Comparison of ENCODE assay signal across 23 cellular contexts in the genomic region with DNA sequence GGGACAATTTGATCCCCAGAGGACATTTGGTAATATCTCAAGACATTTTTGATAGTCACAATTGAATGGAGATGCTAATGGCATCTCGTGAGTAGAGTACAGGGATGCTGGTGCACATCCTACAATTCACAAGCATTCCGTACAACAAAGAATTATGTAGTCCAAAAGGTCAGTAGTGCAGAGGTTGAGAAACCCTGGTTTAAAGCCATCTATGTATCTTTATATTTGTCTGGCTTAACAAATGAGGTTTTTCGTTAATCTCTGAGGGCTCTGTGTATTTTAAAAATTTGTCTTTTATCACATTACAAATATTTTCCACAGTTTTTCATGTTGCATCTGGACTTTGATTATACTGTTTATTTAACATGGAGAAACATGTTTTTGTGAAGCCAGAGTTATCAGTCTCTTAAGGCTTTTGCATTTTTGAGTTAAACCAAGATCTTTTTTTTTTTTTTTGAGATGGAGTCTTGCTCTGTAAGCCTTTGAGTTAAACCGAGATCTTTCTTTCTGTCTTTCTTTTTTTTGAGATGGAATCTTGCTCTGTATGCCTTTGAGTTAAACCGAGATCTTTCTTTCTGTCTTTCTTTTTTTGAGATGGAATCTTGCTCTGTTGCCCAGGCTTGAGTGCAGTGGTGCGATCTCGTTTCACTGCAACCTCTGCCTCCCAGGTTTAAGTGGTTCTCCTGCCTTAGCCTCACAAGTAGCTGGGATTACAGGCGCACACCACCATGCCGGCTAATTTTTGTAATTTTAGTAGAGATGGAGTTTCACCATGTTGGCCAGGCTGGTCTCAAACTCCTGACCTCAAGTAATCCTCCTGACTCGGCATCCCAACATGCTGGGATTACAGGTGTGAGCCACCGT. TPM values are rescaled to one million over a fixed set of nuclear protein-coding genes. Genes with fewer than 3 reads are reported as not detected.
DNase-seq lines count a peak whose midpoint lies in the region; ATAC-seq, FAIRE-seq and TF ChIP-seq lines count a peak whose summit lies in the region.
"Had no signal": no experiment of that assay in that cellular context is flagged by ENCODE, and none has a peak within 500 bp of the region (broad histone marks: within the 10 kb centered on the region; RNA-seq: fewer than 3 reads in every experiment).

No MANE protein-coding gene starts in this region.

- peak overlapping the region; percentile 51 for H3K27ac Mint-ChIP-seq in CD4-positive, alpha-beta T cell
- peak overlapping the region in 1 of 7 donors; percentile 41 for H3K27ac Mint-ChIP-seq in CD4-positive, alpha-beta memory T cell
- H3K27ac Mint-ChIP-seq: activated T-cell treated with anti-CD3 and anti-CD28 coated beads, Interleukin-2, amount 50 U/mL, for 24 hours; dendritic cell treated with granulocyte-macrophage colony-stimulating factor and Interleukin-4, amounts not matched to agents 40 ng/mL and 50 ng/mL, for 4 days had no signal

- H3K27ac ChIP-seq in CD4-positive, alpha-beta T cell (ENCODE audit: low read depth, low read length): no peak overlapping the region
- H3K27ac ChIP-seq in OCI-LY1 (ENCODE audit: low read depth, low read length, poor library complexity, severe bottlenecking) (peak overlapping the region; percentile 82), small intestine (ENCODE audit: low read depth in 1 of 2, low read length in 1 of 2) (no peak overlapping the region)
- no peak overlapping the region for H3K27ac ChIP-seq in CD4-positive, alpha-beta memory T cell (ENCODE audit: low read depth, low read length)

- H3K4me1 ChIP-seq in OCI-LY1 (ENCODE audit: insufficient read depth, low read length, severe bottlenecking) (peaks cover 70% of the 10 kb centered on the region), small intestine (ENCODE audit: control insufficient read depth in 2 of 2, insufficient read depth in 1 of 2, low read depth in 1 of 2, low read length in 1 of 2) (peaks cover 0 to 5% of the 10 kb centered on the region in 2 donors)
- H3K4me1 ChIP-seq in CD4-positive, alpha-beta memory T cell (ENCODE audit: insufficient read depth, low read length): peaks cover 19% of the 10 kb centered on the region

- CTCF ChIA-PET in CD4-positive, alpha-beta T cell (lab: Charles Lee): no interaction called here
- CTCF ChIA-PET in CD4-positive, alpha-beta memory T cell (lab: Charles Lee; ENCODE audit: partially characterized antibody): no interaction called here

- no peaks in the 10 kb centered on the region for H3K9me3 Mint-ChIP-seq in CD4-positive, alpha-beta T cell
- H3K9me3 Mint-ChIP-seq in CD4-positive, alpha-beta memory T cell: no peaks in the 10 kb centered on the region
- H3K9me3 Mint-ChIP-seq: activated T-cell treated with anti-CD3 and anti-CD28 coated beads, Interleukin-2, amount 50 U/mL, for 24 hours; dendritic cell treated with granulocyte-macrophage colony-stimulating factor and Interleukin-4, amounts not matched to agents 40 ng/mL and 50 ng/mL, for 4 days; natural killer cell treated with Interleukin-12 subunit alpha and Interleukin-12 subunit beta and Interleukin-15 and Interleukin-18, amount 100 ng/mL, for 72 hours had no signal

- peaks cover 58% of the 10 kb centered on the region for H3K4me1 Mint-ChIP-seq in CD4-positive, alpha-beta T cell (ENCODE audit: low read depth)
- H3K4me1 Mint-ChIP-seq in CD4-positive, alpha-beta memory T cell: peaks cover 22 to 55% (median 37%) of the 10 kb centered on the region in 4 donors

- POLR2A ChIA-PET in CD4-positive, alpha-beta T cell (lab: Charles Lee): no interaction called here
- POLR2A ChIA-PET in CD4-positive, alpha-beta memory T cell (lab: Charles Lee; ENCODE audit: partially characterized antibody): no interaction called here

- H3K4me3 Mint-ChIP-seq in CD4-positive, alpha-beta T cell: peak overlapping the region; percentile 63
- peak overlapping the region in 1 of 8 donors; percentile 59 for H3K4me3 Mint-ChIP-seq in CD4-positive, alpha-beta memory T cell
- H3K4me3 Mint-ChIP-seq: activated T-cell treated with anti-CD3 and anti-CD28 coated beads, Interleukin-2, amount 50 U/mL, for 24 hours; dendritic cell treated with granulocyte-macrophage colony-stimulating factor and Interleukin-4, amounts not matched to agents 40 ng/mL and 50 ng/mL, for 4 days; natural killer cell treated with Interleukin-12 subunit alpha and Interleukin-12 subunit beta and Interleukin-15 and Interleukin-18, amount 100 ng/mL, for 72 hours had no signal

- H3K9me2 ChIP-seq in OCI-LY1 (ENCODE audit: low read depth, low read length): no peaks in the 10 kb centered on the region

- no peaks in the 10 kb centered on the region for H3K27me3 Mint-ChIP-seq in CD4-positive, alpha-beta T cell
- H3K27me3 Mint-ChIP-seq in CD4-positive, alpha-beta memory T cell: no peaks in the 10 kb centered on the region
- H3K27me3 Mint-ChIP-seq: activated T-cell treated with anti-CD3 and anti-CD28 coated beads, Interleukin-2, amount 50 U/mL, for 24 hours; dendritic cell treated with granulocyte-macrophage colony-stimulating factor and Interleukin-4, amounts not matched to agents 40 ng/mL and 50 ng/mL, for 4 days; natural killer cell treated with Interleukin-12 subunit alpha and Interleukin-12 subunit beta and Interleukin-15 and Interleukin-18, amount 100 ng/mL, for 72 hours had no signal

- TF ChIP-seq CTCF in CD4-positive, alpha-beta T cell (IDR thresholded peaks at IDR 0.05): no peak
- TF ChIP-seq CTCF in OCI-LY1 (IDR thresholded peaks at IDR 0.05; ENCODE audit: low read length): no peak
- TF ChIP-seq CTCF in fibroblast of villous mesenchyme (IDR thresholded peaks at IDR 0.05; ENCODE audit: insufficient read depth, low read depth, low read length): no peak

- peaks cover 32% of the 10 kb centered on the region for H3K36me3 Mint-ChIP-seq in CD4-positive, alpha-beta T cell (ENCODE audit: low read depth)
- H3K36me3 Mint-ChIP-seq in CD4-positive, alpha-beta memory T cell: peaks cover 9 to 18% of the 10 kb centered on the region in 2 donors
- H3K36me3 Mint-ChIP-seq: natural killer cell treated with Interleukin-12 subunit alpha and Interleukin-12 subunit beta and Interleukin-15 and Interleukin-18, amount 100 ng/mL, for 72 hours had no signal

- H3K36me3 ChIP-seq in OCI-LY1 (ENCODE audit: insufficient read depth, low read length): no peaks in the 10 kb centered on the region
- no peaks in the 10 kb centered on the region for H3K36me3 ChIP-seq in small intestine (ENCODE audit: control insufficient read depth in 2 of 2, insufficient read depth in 2 of 2, low read length in 2 of 2)
- no peaks in the 10 kb centered on the region for H3K36me3 ChIP-seq in CD4-positive, alpha-beta memory T cell (ENCODE audit: insufficient read depth, low read length)
- H3K36me3 ChIP-seq: thyroid gland had no signal

- H3K4me3 ChIP-seq in OCI-LY1 (ENCODE audit: low read depth, low read length, poor library complexity, severe bottlenecking) (peak overlapping the region; percentile 37), fibroblast of villous mesenchyme (ENCODE audit: low read depth, low read length) (no peak overlapping the region), small intestine (ENCODE audit: low read depth in 1 of 2, low read length in 2 of 2) (no peak overlapping the region)
- H3K4me3 ChIP-seq in CD4-positive, alpha-beta memory T cell (ENCODE audit: low read length in 2 of 2): no peak overlapping the region
- H3K4me3 ChIP-seq: thyroid gland had no signal

- intact Hi-C loops in CD4-positive, alpha-beta T cell (cut with DNase I, micrococcal nuclease): loop anchor here in 1 of 2 experiments (5.0 to 10.0 kb wide), 2 partner anchors 412 to 485 kb away; a partner anchor contains a TSS
- intact Hi-C loops in CD4-positive, alpha-beta memory T cell (cut with micrococcal nuclease): no loop called here

- no peaks in the 10 kb centered on the region for H3K27me3 ChIP-seq in CD4-positive, alpha-beta T cell (ENCODE audit: control insufficient read depth, insufficient read depth, low read length)
- H3K27me3 ChIP-seq in OCI-LY1 (ENCODE audit: insufficient read depth, low read length) (no peaks in the 10 kb centered on the region), small intestine (ENCODE audit: control insufficient read depth in 2 of 2, insufficient read depth in 2 of 2, low read length in 2 of 2) (no peaks in the 10 kb centered on the region)
- no peaks in the 10 kb centered on the region for H3K27me3 ChIP-seq in CD4-positive, alpha-beta memory T cell (ENCODE audit: insufficient read depth, low read length)
- H3K27me3 ChIP-seq: thyroid gland had no signal

- H2AFZ ChIP-seq in OCI-LY1 (ENCODE audit: low read length): no peak overlapping the region

- H3K9ac ChIP-seq in OCI-LY1 (ENCODE audit: low read length): peak overlapping the region; percentile 23; the same call in 1 of the 2 replicates

- WGBS in small intestine, 3 donors: 74 to 75% (median 75%) methylated on average over 11 of the region's 11 CpGs

- no peak for FAIRE-seq in small intestine (lab: Jason Lieb, UNC)
- FAIRE-seq: H1, TTC549 had no signal

- no peaks in the 10 kb centered on the region for H3K9me3 ChIP-seq in CD4-positive, alpha-beta T cell (ENCODE audit: control insufficient read depth, low read length)
- H3K9me3 ChIP-seq in OCI-LY1 (ENCODE audit: low read length) (no peaks in the 10 kb centered on the region), small intestine (ENCODE audit: control insufficient read depth, low read depth) (no peaks in the 10 kb centered on the region)
- no peaks in the 10 kb centered on the region for H3K9me3 ChIP-seq in CD4-positive, alpha-beta memory T cell (ENCODE audit: control insufficient read depth in 1 of 2, low read length in 2 of 2)
- H3K9me3 ChIP-seq: thyroid gland had no signal

- no peak for ATAC-seq in CD4-positive, alpha-beta T cell (ENCODE audit: poor library complexity)
- no peak for ATAC-seq in HG02588 (IDR thresholded peaks at IDR 0.05; ENCODE audit: unreplicated experiment)
- ATAC-seq: left cardiac atrium; natural killer cell treated with Interleukin-12 subunit alpha and Interleukin-12 subunit beta and Interleukin-15 and Interleukin-18, amount 100 ng/mL, for 72 hours had no signal

- no peaks in the 10 kb centered on the region for H3F3A ChIP-seq in OCI-LY1 (ENCODE audit: insufficient read depth, low read length)

- no peak for DNase-seq in CD4-positive, alpha-beta T cell
- DNase-seq in fibroblast of villous mesenchyme (ENCODE audit: low read depth) (peak; percentile 86), small intestine (peak; percentile 21), mesenteric fat pad (ENCODE audit: low spot score) (no peak), SHP77 treated with DMSO at 0.1 percent for 48 hours (lab: John Stamatoyannopoulos, UW) (no peak)
- no peak for DNase-seq in CD4-positive, alpha-beta memory T cell
- DNase-seq: activated CD8-positive, alpha-beta memory T cell treated with anti-CD3 and anti-CD28 coated beads for 24 hours; activated T-cell treated with anti-CD3 and anti-CD28 coated beads, Interleukin-2, amount 50 U/mL, for 24 hours; head of caudate nucleus; KG1; left cardiac atrium; midbrain; NCI-H1930; SHP77; stimulated activated CD4-positive, alpha-beta T cell treated with anti-CD3 and anti-CD28 coated beads, Interleukin-2, amount 100 ng/mL, for 48 hours; stimulated activated naive CD4-positive, alpha-beta T cell treated with Interleukin-2 at 50 U/mL for 16 hours; thyroid gland had no signal

- peaks cover 4% of the 10 kb centered on the region; the same call in 1 of the 2 replicates for H3K79me2 ChIP-seq in OCI-LY1 (ENCODE audit: insufficient read depth, low read length)

- peak overlapping the region; percentile 54 for H3K4me2 ChIP-seq in OCI-LY1 (ENCODE audit: low read length)

- H4K20me1 ChIP-seq in OCI-LY1 (ENCODE audit: insufficient read depth, low read length): no peaks in the 10 kb centered on the region

RNA-seq across cellular contexts. Expression of a gene that starts 2.8 kb away (rescaled TPM):
- 1 to 10 TPM; 3.8 to 4.9 TPM for total RNA-seq in CD4-positive, alpha-beta T cell
- total RNA-seq in fibroblast of villous mesenchyme: 29.3 and 55.3 TPM in 2 replicates
- 10 to 100 TPM; 30.8 to 48.1 (median 32.2) TPM for polyA plus RNA-seq in small intestine
- total RNA-seq in mesenteric fat pad: 90.0 TPM
- total RNA-seq in CD4-positive, alpha-beta memory T cell: 10 to 100 TPM; 12.4 to 15.3 TPM
- 10 to 100 TPM; 14.8 to 21.7 TPM for polyA plus RNA-seq in CD4-positive, alpha-beta memory T cell

RNA-seq across cellular contexts. Expression of a gene that starts 49.3 kb away (rescaled TPM):
- total RNA-seq in CD4-positive, alpha-beta T cell: 100 to 1,000 TPM in 1 of 2 experiments, 10 to 100 TPM in 1; 100.0 to 110 TPM
- 30.3 and 57.0 TPM in 2 replicates for total RNA-seq in fibroblast of villous mesenchyme
- 10 to 100 TPM; 19.7 to 28.9 (median 22.4) TPM for polyA plus RNA-seq in small intestine
- total RNA-seq in mesenteric fat pad: 53.6 TPM
- total RNA-seq in CD4-positive, alpha-beta memory T cell: 100 to 1,000 TPM; 133 to 139 TPM
- 10 to 100 TPM; 30.0 to 44.4 TPM for polyA plus RNA-seq in CD4-positive, alpha-beta memory T cell

Comparison
In these comparisons a context has a peak if more than half of its experiments do, and no peak if none do; other contexts are left out.
1. DNase-seq: peak in fibroblast of villous mesenchyme (single experiment) and small intestine (single experiment); none in CD4-positive, alpha-beta T cell (0 of 10), mesenteric fat pad (single experiment), SHP77 treated with DMSO at 0.1 percent for 48 hours (single experiment) and CD4-positive, alpha-beta memory T cell (0 of 5).